8 cellular contexts compared by ENCODE assay signal in the genomic region with DNA sequence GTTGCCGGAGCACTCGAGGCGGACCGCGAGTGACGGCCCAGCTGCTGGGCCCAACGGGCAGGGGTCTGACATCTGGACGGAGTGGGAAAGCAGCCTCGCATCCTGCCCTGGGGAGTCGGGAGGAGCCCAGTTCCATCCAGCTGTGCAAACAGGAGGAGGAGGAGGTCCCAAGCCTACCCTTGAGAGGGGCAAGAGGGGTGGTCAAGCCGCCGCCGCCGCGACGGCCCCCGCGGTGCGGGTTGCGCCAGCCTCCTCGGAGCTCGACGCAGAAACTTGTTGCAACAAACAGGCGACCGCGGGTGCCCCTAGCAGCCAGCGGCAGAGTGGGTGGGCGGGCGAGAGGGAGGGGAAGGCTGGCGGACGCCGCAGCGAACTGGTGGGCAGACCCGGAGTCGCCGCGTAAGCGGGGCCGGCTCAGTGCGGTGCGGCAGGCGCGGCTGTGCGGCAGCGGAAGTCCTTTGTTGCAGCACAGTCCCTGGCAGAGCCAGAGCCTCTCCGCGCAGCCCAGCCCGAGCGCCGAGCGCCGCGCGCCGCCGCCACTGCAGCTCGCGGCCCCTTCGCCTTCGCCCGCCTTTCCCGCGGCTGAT. TPM values are rescaled to one million over a fixed set of nuclear protein-coding genes. Genes with fewer than 3 reads are reported as not detected.
A peak's percentile ranks its signal among the peaks of the same experiment; 100 is the strongest.
DNase-seq lines count a peak whose midpoint lies in the region; ATAC-seq lines count a peak whose summit lies in the region.

TSS of gene ZBTB1 (plus strand) at position 461 of the 587 bp plus-strand sequence. CDS start 16,735 bp downstream, outside the sequence.

- DNase-seq in NCI-H1436 (lab: John Stamatoyannopoulos, UW) (peak; percentile 57), NCI-H1436 treated with DMSO at 0.1 percent for 48 hours (lab: John Stamatoyannopoulos, UW) (no peak), NCI-H524 (lab: John Stamatoyannopoulos, UW) (peak; percentile 80 to 86), left colon (peak; percentile 81 to 84)
- peak; percentile 90 for DNase-seq in activated CD4-positive, alpha-beta T cell treated with anti-CD3 and anti-CD28 coated beads for 48 hours
- DNase-seq in stimulated activated CD4-positive, alpha-beta T cell treated with anti-CD3 and anti-CD28 coated beads, Interleukin-1b, Interleukin-23, amount 100 ng/mL, for 24 hours (ENCODE audit: low read depth in 4 of 4, low spot score in 1 of 4), result peak; percentile 60 to 81 (median 71)

- intact Hi-C loops in left colon (cut with DNase I, micrococcal nuclease), result no loop called here

- peak within 1 kb of the TSS; percentile 98 for H3K27ac ChIP-seq in cingulate gyrus (ENCODE audit: low read depth, low read length)

- peak; percentile 21 for ATAC-seq in HG03139 (IDR thresholded peaks at IDR 0.05; ENCODE audit: unreplicated experiment)
- ATAC-seq in left colon, result peak; percentile 61

RNA-seq across cellular contexts. Expression of gene ZBTB1, which starts in this region (rescaled TPM):
- 10 to 100 TPM; 29.5 to 32.1 TPM for total RNA-seq in left colon
